Comparison of ENCODE assay signal across 8 cellular contexts in genomic region chr4:113636438-113636818, GRCh38.
DNase-seq lines count a peak whose midpoint lies in the region; ATAC-seq and TF ChIP-seq lines count a peak whose summit lies in the region.

No MANE protein-coding gene starts in this region.

- H3K36me3 ChIP-seq in WERI-Rb-1 (no peaks in the 10 kb centered on the region), skeletal muscle tissue (ENCODE audit: control insufficient read depth in 3 of 3, insufficient read depth in 3 of 3, low read length in 3 of 3) (no peaks in the 10 kb centered on the region), colonic mucosa (no peaks in the 10 kb centered on the region)

- CTCF ChIA-PET in HEK293T (lab: Yijun Ruan, JAX) = no interaction called here

- no peak overlapping the region for H3K9ac ChIP-seq in skeletal muscle tissue (ENCODE audit: low read depth in 1 of 3, low read length in 3 of 3)
- no peak overlapping the region for H3K9ac ChIP-seq in colonic mucosa (ENCODE audit: low read depth in 2 of 2, low read length in 2 of 2)

- POLR2A ChIA-PET in HEK293T (lab: Yijun Ruan, JAX) = no interaction called here

- intact Hi-C loops in colonic mucosa (cut with DNase I) = no loop called here

- ATAC-seq in GM18519 (IDR thresholded peaks at IDR 0.05; ENCODE audit: low FRiP score, unreplicated experiment) = peak; percentile 55
- peak; percentile 52 for ATAC-seq in HG03135 (IDR thresholded peaks at IDR 0.05; ENCODE audit: unreplicated experiment)

- no peak for DNase-seq in WERI-Rb-1
- no peak for DNase-seq in colonic mucosa
- DNase-seq in H4 (ENCODE audit: low spot score) = no peak
- DNase-seq in HEK293T (ENCODE audit: extremely low spot score) = no peak

- H3K27me3 ChIP-seq in WERI-Rb-1 (ENCODE audit: insufficient read depth, low read depth, severe bottlenecking) (no peaks in the 10 kb centered on the region), skeletal muscle tissue (ENCODE audit: control insufficient read depth in 3 of 3, insufficient read depth in 3 of 3, low read length in 3 of 3) (no peaks in the 10 kb centered on the region), colonic mucosa (no peaks in the 10 kb centered on the region)

- H3K4me1 ChIP-seq in skeletal muscle tissue (ENCODE audit: control insufficient read depth in 3 of 3, insufficient read depth in 3 of 3, low read length in 3 of 3) = peaks cover 16 to 20% (median 19%) of the 10 kb centered on the region in 3 donors
- peaks cover 8% of the 10 kb centered on the region for H3K4me1 ChIP-seq in colonic mucosa

- H3K4me3 ChIP-seq in WERI-Rb-1 (ENCODE audit: low read depth, low read length) = no peak overlapping the region
- no peak overlapping the region for H3K4me3 ChIP-seq in skeletal muscle tissue (ENCODE audit: low read length in 3 of 3)
- no peak overlapping the region for H3K4me3 ChIP-seq in colonic mucosa

- TF ChIP-seq CTCF in 22Rv1 (IDR thresholded peaks at IDR 0.05) (peak; percentile 4; the same call in 1 of the 2 replicates), WERI-Rb-1 (IDR thresholded peaks at IDR 0.05; ENCODE audit: low read depth, low read length) (peak; percentile 6; the same call in 1 of the 2 replicates), colonic mucosa (IDR thresholded peaks at IDR 0.05) (no peak)

- H3K27ac ChIP-seq in 22Rv1 = no peak overlapping the region
- H3K27ac ChIP-seq in WERI-Rb-1 = no peak overlapping the region
- H3K27ac ChIP-seq in skeletal muscle tissue (ENCODE audit: low read depth, low read length) = peak overlapping the region; percentile 52
- no peak overlapping the region for H3K27ac ChIP-seq in colonic mucosa

- H3K9me3 ChIP-seq in WERI-Rb-1 (ENCODE audit: severe bottlenecking) = no peaks in the 10 kb centered on the region
- no peaks in the 10 kb centered on the region for H3K9me3 ChIP-seq in skeletal muscle tissue (ENCODE audit: control insufficient read depth in 3 of 3, low read length in 3 of 3)
- no peaks in the 10 kb centered on the region for H3K9me3 ChIP-seq in colonic mucosa

TF ChIP-seq in HEK293T, 16 proteins besides CTCF, POLR2A, EP300 and RAD21:
- TF ChIP-seq PKNOX1 (IDR thresholded peaks at IDR 0.05) (no peak), L3MBTL2 (conservative IDR thresholded peaks at IDR 0.05) (no peak), SUZ12 (IDR thresholded peaks at IDR 0.05) (no peak), TARDBP (IDR thresholded peaks at IDR 0.05) (no peak), NFRKB (IDR thresholded peaks at IDR 0.05) (no peak), HDGF (IDR thresholded peaks at IDR 0.05; ENCODE audit: borderline replicate concordance) (no peak), LEF1 (IDR thresholded peaks at IDR 0.05; ENCODE audit: borderline replicate concordance) (no peak), ARNT (IDR thresholded peaks at IDR 0.05) (no peak), FOXA1 (IDR thresholded peaks at IDR 0.05) (no peak), ZNF384 (IDR thresholded peaks at IDR 0.05) (no peak), FOXM1 (IDR thresholded peaks at IDR 0.05; ENCODE audit: borderline replicate concordance) (no peak), CTBP1 (IDR thresholded peaks at IDR 0.05; ENCODE audit: borderline replicate concordance) (no peak), SP1 (IDR thresholded peaks at IDR 0.05) (no peak), ELF4 (IDR thresholded peaks at IDR 0.05) (no peak)
